Comparison of ENCODE assay signal across 9 cellular contexts in genomic region chr2:230924470-230925341, GRCh38. TPM values are rescaled to one million over a fixed set of nuclear protein-coding genes. Genes with fewer than 3 reads are reported as not detected.
DNase-seq lines count a peak whose midpoint lies in the region; ATAC-seq and TF ChIP-seq lines count a peak whose summit lies in the region.
"Had no signal": no experiment of that assay in that cellular context is flagged by ENCODE, and none has a peak within 500 bp of the region (broad histone marks: within the 10 kb centered on the region; RNA-seq: fewer than 3 reads in every experiment).

GPR55 (minus strand) TSS chr2:230925242; CDS start chr2:230910962, 14,280 bp downstream.

- H3K4me1 ChIP-seq in Peyer's patch, result peaks cover 0 to 6% (median 0%) of the 10 kb centered on the region in 4 donors

- peaks cover 57% of the 10 kb centered on the region for H3K4me1 Mint-ChIP-seq in activated naive CD8-positive, alpha-beta T cell treated with anti-CD3 and anti-CD28 coated beads, Interleukin-2, amount 10 ng/mL, durations not matched to agents 7 days and 5 days
- H3K4me1 Mint-ChIP-seq in glutamatergic neuron (ENCODE audit: low read depth, unreplicated experiment), result no peaks in the 10 kb centered on the region

- peaks cover 2% of the 10 kb centered on the region for H3K36me3 Mint-ChIP-seq in activated naive CD8-positive, alpha-beta T cell treated with anti-CD3 and anti-CD28 coated beads, Interleukin-2, amount 10 ng/mL, durations not matched to agents 7 days and 5 days
- H3K36me3 Mint-ChIP-seq in glutamatergic neuron (ENCODE audit: unreplicated experiment), result no peaks in the 10 kb centered on the region

- POLR2A ChIA-PET in activated naive CD8-positive, alpha-beta T cell treated with anti-CD3 and anti-CD28 coated beads, Interleukin-2, amount 10 ng/mL, durations not matched to agents 7 days and 5 days (lab: Charles Lee), result interaction anchor here (0.5 to 2.9 kb wide), 14 partner anchors 12 to 599 kb away, joined by 3 to 13 read pairs (median 4); partner anchors contain the start of gene ITM2C

- peak within 1 kb of the TSS in 3 of 4 donors; percentile 15 to 68 (median 66) for H3K27ac ChIP-seq in Peyer's patch

- H3K4me3 ChIP-seq in Peyer's patch, result peak within 1 kb of the TSS; percentile 29 to 46 (median 40)

- H3K9me3 ChIP-seq in Peyer's patch, result no peaks in the 10 kb centered on the region

- peak within 1 kb of the TSS; percentile 98 for H3K27ac Mint-ChIP-seq in activated naive CD8-positive, alpha-beta T cell treated with anti-CD3 and anti-CD28 coated beads, Interleukin-2, amount 10 ng/mL, durations not matched to agents 7 days and 5 days
- H3K27ac Mint-ChIP-seq in glutamatergic neuron (ENCODE audit: unreplicated experiment), result no peak within 1 kb of the TSS

- TF ChIP-seq CTCF in Peyer's patch (IDR thresholded peaks at IDR 0.05), result peak; percentile 22 to 50 (median 31)
- TF ChIP-seq CTCF in omental fat pad (IDR thresholded peaks at IDR 0.05), result no peak
- no peak for TF ChIP-seq CTCF in glutamatergic neuron (IDR thresholded peaks at IDR 0.05; ENCODE audit: partially characterized antibody, unreplicated experiment)

- H3K4me3 Mint-ChIP-seq in activated naive CD8-positive, alpha-beta T cell treated with anti-CD3 and anti-CD28 coated beads, Interleukin-2, amount 10 ng/mL, durations not matched to agents 7 days and 5 days, result peak within 1 kb of the TSS; percentile 90
- H3K4me3 Mint-ChIP-seq in glutamatergic neuron (ENCODE audit: unreplicated experiment), result no peak within 1 kb of the TSS

- no peaks in the 10 kb centered on the region for H3K36me3 ChIP-seq in Peyer's patch

- H3K27me3 Mint-ChIP-seq in activated naive CD8-positive, alpha-beta T cell treated with anti-CD3 and anti-CD28 coated beads, Interleukin-2, amount 10 ng/mL, durations not matched to agents 7 days and 5 days, result no peaks in the 10 kb centered on the region
- H3K27me3 Mint-ChIP-seq in glutamatergic neuron (ENCODE audit: unreplicated experiment), result peaks cover 9% of the 10 kb centered on the region

- H3K27me3 ChIP-seq in Peyer's patch, result no peaks in the 10 kb centered on the region

- peak in 1 of 2 donors; percentile 35 for TF ChIP-seq POLR2A in Peyer's patch (IDR thresholded peaks at IDR 0.05)

- no peaks in the 10 kb centered on the region for H3K9me3 Mint-ChIP-seq in activated naive CD8-positive, alpha-beta T cell treated with anti-CD3 and anti-CD28 coated beads, Interleukin-2, amount 10 ng/mL, durations not matched to agents 7 days and 5 days
- no peaks in the 10 kb centered on the region for H3K9me3 Mint-ChIP-seq in glutamatergic neuron (ENCODE audit: unreplicated experiment)

- ATAC-seq in HG02852 (IDR thresholded peaks at IDR 0.05; ENCODE audit: unreplicated experiment) (peak; percentile 34), omental fat pad (ENCODE audit: low FRiP score) (no peak)
- ATAC-seq in activated naive CD8-positive, alpha-beta T cell treated with anti-CD3 and anti-CD28 coated beads, Interleukin-2, amount 10 ng/mL, durations not matched to agents 7 days and 5 days (ENCODE audit: low read depth), result peak; percentile 75

- DNase-seq in NCI-H748 (lab: John Stamatoyannopoulos, UW; ENCODE audit: unreplicated experiment) (peak; percentile 25), NCI-H748 treated with DMSO at 0.1 percent for 48 hours (lab: John Stamatoyannopoulos, UW) (no peak), Peyer's patch (peak; percentile 52 to 83 (median 74)), omental fat pad (ENCODE audit: low spot score) (peak; percentile 13), glutamatergic neuron (no peak)
- DNase-seq in activated naive CD8-positive, alpha-beta T cell treated with anti-CD3 and anti-CD28 coated beads, Interleukin-2, amount 10 ng/mL, durations not matched to agents 7 days and 5 days, result peak; percentile 71
- DNase-seq in NK-92 treated with Interleukin-12 subunit alpha and Interleukin-12 subunit beta, amount 100 ng/mL, for 24 hours (lab: John Stamatoyannopoulos, UW), result no peak

RNA-seq across cellular contexts. Expression of gene GPR55, which starts in this region (rescaled TPM):
- total RNA-seq in Peyer's patch (1 to 10 TPM; 1.0 to 4.7 (median 3.2) TPM), omental fat pad (under 1 TPM in 2 of 4 donors, not detected in 2; 0.12 to 0.19 TPM), glutamatergic neuron (ENCODE audit: unreplicated experiment) (not detected)
- 10 to 100 TPM; 18.8 to 21.5 TPM for total RNA-seq in activated naive CD8-positive, alpha-beta T cell treated with anti-CD3 and anti-CD28 coated beads, Interleukin-2, amount 10 ng/mL, durations not matched to agents 7 days and 5 days
- total RNA-seq: pulmonary artery endothelial cell had no signal

Comparison
In these comparisons a context has a peak if more than half of its experiments do, and no peak if none do; other contexts are left out.
1. DNase-seq: peak in NCI-H748 (single experiment), Peyer's patch (3 of 3) and activated naive CD8-positive, alpha-beta T cell treated with anti-CD3 and anti-CD28 coated beads, Interleukin-2, amount 10 ng/mL, durations not matched to agents 7 days and 5 days (single experiment); none in NCI-H748 treated with DMSO at 0.1 percent for 48 hours (single experiment), glutamatergic neuron (single experiment) and NK-92 treated with Interleukin-12 subunit alpha and Interleukin-12 subunit beta, amount 100 ng/mL, for 24 hours (single experiment).
2. Peak in DNase-seq in omental fat pad; RNA of the gene not detected or under 1 TPM.
3. CTCF ChIP-seq: peak in Peyer's patch (6 of 6); none in omental fat pad (0 of 3) and glutamatergic neuron (single experiment).